ENCODE assay signal across 1 cellular context in genomic region chr6:37188962-37189510, GRCh38.
TF ChIP-seq lines count a peak whose summit lies in the region.

No MANE protein-coding gene starts in this region.

TF ChIP-seq in K562, 482 proteins besides CTCF, POLR2A, EP300 and RAD21:
- no peak for TF ChIP-seq TCF3 (CRISPR knock-in tag; IDR thresholded peaks at IDR 0.05)
- no peak for TF ChIP-seq WHSC1 (IDR thresholded peaks at IDR 0.05; ENCODE audit: low read length)
- TF ChIP-seq EWSR1 (IDR thresholded peaks at IDR 0.05; ENCODE audit: borderline replicate concordance, low read depth, partially characterized antibody), result no peak
- no peak for TF ChIP-seq U2AF1 (optimal IDR thresholded peaks at IDR 0.05; ENCODE audit: low read depth, low read length)
- TF ChIP-seq KDM2B (CRISPR knock-in tag; IDR thresholded peaks at IDR 0.05), result no peak
- no peak for TF ChIP-seq ZNF717 (CRISPR knock-in tag; IDR thresholded peaks at IDR 0.05)
- TF ChIP-seq MEF2A (IDR thresholded peaks at IDR 0.05; ENCODE audit: control insufficient read depth, low read depth, low read length), result no peak
- TF ChIP-seq TRIM28 (IDR thresholded peaks at IDR 0.05), result peak; percentile 44; the same call in 1 of the 2 replicates
- TF ChIP-seq MAX (CRISPR knock-in tag; IDR thresholded peaks at IDR 0.05), result no peak
- TF ChIP-seq ZNF41 (CRISPR knock-in tag; conservative IDR thresholded peaks at IDR 0.05), result no peak
- no peak for TF ChIP-seq ZFP1 (CRISPR knock-in tag; IDR thresholded peaks at IDR 0.05)
- peak; percentile 83 for TF ChIP-seq BCOR (IDR thresholded peaks at IDR 0.05)
- peak; percentile 96 for TF ChIP-seq ZNF121 (CRISPR knock-in tag; conservative IDR thresholded peaks at IDR 0.05)
- TF ChIP-seq ZNF655 (CRISPR knock-in tag; IDR thresholded peaks at IDR 0.05), result no peak
- TF ChIP-seq HDAC1 (IDR thresholded peaks at IDR 0.05), result 0 out of 4 replicates have a peak, but pooled peaks of 1 of the 2 experiments have one; percentile 61
- TF ChIP-seq RREB1 (CRISPR knock-in tag; IDR thresholded peaks at IDR 0.05), result no peak
- TF ChIP-seq SIN3A (IDR thresholded peaks at IDR 0.05; ENCODE audit: borderline replicate concordance in 2 of 2, control insufficient read depth in 1 of 2, low read depth in 2 of 2, low read length in 2 of 2), result no peak
- peak; percentile 42; the same call in 1 of the 2 replicates for TF ChIP-seq RAD51 (IDR thresholded peaks at IDR 0.05; ENCODE audit: borderline replicate concordance, low read depth)
- TF ChIP-seq CBFA2T3 (IDR thresholded peaks at IDR 0.05), result no peak
- TF ChIP-seq RBM25 (IDR thresholded peaks at IDR 0.05; ENCODE audit: low read depth, low read length, severe bottlenecking), result peak; percentile 72
- no peak for TF ChIP-seq ZC3H4 (CRISPR knock-in tag; IDR thresholded peaks at IDR 0.05; ENCODE audit: borderline replicate concordance)
- peak; percentile 19; the same call in 1 of the 2 replicates for TF ChIP-seq CHAMP1 (IDR thresholded peaks at IDR 0.05)
- 0 out of 2 replicates have a peak, but pooled peaks have one; percentile 10 for TF ChIP-seq CC2D1A (IDR thresholded peaks at IDR 0.05)
- peak in 1 of 2 experiments; percentile 85; a peak in 1 of 3 replicates for TF ChIP-seq CBX3 (IDR thresholded peaks at IDR 0.05; ENCODE audit: borderline replicate concordance in 1 of 2, low read length in 2 of 2)
- peak; percentile 47 to 74; a peak in 1 of 4 replicates for TF ChIP-seq KDM1A (IDR thresholded peaks at IDR 0.05)
- 0 out of 2 replicates have a peak, but pooled peaks have one; percentile 19 for TF ChIP-seq ZFX (CRISPR knock-in tag; IDR thresholded peaks at IDR 0.05)
- TF ChIP-seq ZNF146 (CRISPR knock-in tag; IDR thresholded peaks at IDR 0.05; ENCODE audit: unreplicated experiment), result no peak
- no peak for TF ChIP-seq CHD4 (IDR thresholded peaks at IDR 0.05; ENCODE audit: insufficient read depth, insufficient replicate concordance, low read depth, low read length, poor library complexity, severe bottlenecking)
- TF ChIP-seq MTA3 (IDR thresholded peaks at IDR 0.05; ENCODE audit: borderline replicate concordance), result no peak
- no peak for TF ChIP-seq KAT2B (IDR thresholded peaks at IDR 0.05; ENCODE audit: low read depth, low read length)
- TF ChIP-seq MYC (IDR thresholded peaks at IDR 0.05; ENCODE audit: low read depth, low read length), result no peak
- TF ChIP-seq MYC (CRISPR knock-in tag; IDR thresholded peaks at IDR 0.05; ENCODE audit: borderline replicate concordance, low read depth), result 0 out of 2 replicates have a peak, but pooled peaks have one; percentile 13
- TF ChIP-seq RBM39 (optimal IDR thresholded peaks at IDR 0.05; ENCODE audit: low read depth, low read length), result no peak
- TF ChIP-seq CREM (IDR thresholded peaks at IDR 0.05; ENCODE audit: low read depth), result no peak
- TF ChIP-seq TAF9B (IDR thresholded peaks at IDR 0.05; ENCODE audit: partially characterized antibody), result no peak
- TF ChIP-seq TRIM24 (IDR thresholded peaks at IDR 0.05), result peak; percentile 78 to 81
- 0 out of 2 replicates have a peak, but pooled peaks have one; percentile 16 for TF ChIP-seq EP400 (IDR thresholded peaks at IDR 0.05)
